27 cellular contexts compared by ENCODE assay signal in the genomic region with DNA sequence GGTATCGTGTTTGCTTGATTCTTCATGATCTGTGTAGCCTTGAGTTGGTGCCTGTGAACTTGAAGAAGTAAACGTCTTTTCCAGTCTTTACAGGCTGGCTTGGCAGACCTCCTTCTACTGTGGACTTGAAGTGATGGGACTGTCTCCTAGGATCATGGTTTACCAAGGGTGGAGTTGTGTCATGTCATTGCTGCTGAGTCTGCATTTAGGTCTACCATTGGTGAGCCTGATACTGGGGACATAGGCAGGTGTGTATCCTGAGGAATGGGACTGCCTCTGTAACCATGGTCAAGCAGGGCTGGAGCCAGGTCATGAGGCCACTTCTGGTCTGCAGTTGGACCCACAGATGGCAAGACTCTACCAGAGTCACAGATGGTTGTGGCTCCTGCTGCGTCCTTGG. TPM values are rescaled to one million over a fixed set of nuclear protein-coding genes. Genes with fewer than 3 reads are reported as not detected.
DNase-seq lines count a peak whose midpoint lies in the region; ATAC-seq, FAIRE-seq and TF ChIP-seq lines count a peak whose summit lies in the region.
"Had no signal": no experiment of that assay in that cellular context is flagged by ENCODE, and none has a peak within 500 bp of the region (broad histone marks: within the 10 kb centered on the region; RNA-seq: fewer than 3 reads in every experiment).

No MANE protein-coding gene starts in this region.

- TF ChIP-seq POLR2A in HepG2 (IDR thresholded peaks at IDR 0.05; ENCODE audit: insufficient read depth in 1 of 2, low read depth in 2 of 2, low read length in 2 of 2) (no peak), right lobe of liver (IDR thresholded peaks at IDR 0.05) (no peak), K562 (conservative IDR thresholded peaks at IDR 0.05) (no peak), H1 (IDR thresholded peaks at IDR 0.05; ENCODE audit: control extremely low read depth in 1 of 2, low read depth in 2 of 2, low read length in 2 of 2) (no peak)

- no peaks in the 10 kb centered on the region for H3K9me3 ChIP-seq in HepG2 (ENCODE audit: low read length)
- H3K9me3 ChIP-seq in right lobe of liver = no peaks in the 10 kb centered on the region
- no peaks in the 10 kb centered on the region for H3K9me3 ChIP-seq in K562 (replicated peaks; ENCODE audit: control insufficient read depth, insufficient read depth, low read depth, low read length)
- no peaks in the 10 kb centered on the region for H3K9me3 ChIP-seq in H1 (ENCODE audit: insufficient read depth in 2 of 2, low read depth in 1 of 2, low read length in 1 of 2)
- H3K9me3 ChIP-seq: BE2C had no signal

- no peaks in the 10 kb centered on the region for H3K79me1 ChIP-seq in H1 (ENCODE audit: low read depth, low read length)

- no peak overlapping the region for H3K4me3 Mint-ChIP-seq in natural killer cell treated with Interleukin-12 subunit alpha and Interleukin-12 subunit beta and Interleukin-15 and Interleukin-18, amount 100 ng/mL, for 72 hours
- H3K4me3 Mint-ChIP-seq: CD14-positive monocyte; CD4-positive, alpha-beta memory T cell; CD4-positive, CD25-positive, alpha-beta regulatory T cell; CD8-positive, alpha-beta memory T cell had no signal

- H4K8ac ChIP-seq in H1 (ENCODE audit: extremely low read depth, insufficient read depth, low read length) = no peak overlapping the region

- TF ChIP-seq EP300 in HepG2 (IDR thresholded peaks at IDR 0.05; ENCODE audit: low read depth in 2 of 2, low read length in 2 of 2) (no peak), HepG2 (CRISPR knock-in tag; IDR thresholded peaks at IDR 0.05; ENCODE audit: borderline replicate concordance) (no peak), K562 (IDR thresholded peaks at IDR 0.05; ENCODE audit: low read length) (no peak), H1 (IDR thresholded peaks at IDR 0.05; ENCODE audit: borderline replicate concordance in 1 of 2, low read depth in 2 of 2, low read length in 2 of 2) (no peak)

- CTCF ChIA-PET in HepG2 (lab: Yijun Ruan, JAX; ENCODE audit: low intra/inter-chr PET ratio, low total read pairs) = no interaction called here
- CTCF ChIA-PET in K562 (lab: Yijun Ruan, JAX; ENCODE audit: low intra/inter-chr PET ratio) = no interaction called here
- CTCF ChIA-PET in H1 (lab: Charles Lee; ENCODE audit: partially characterized antibody) = no interaction called here

- peak overlapping the region; percentile 29; the same call in 1 of the 2 replicates for H2BK12ac ChIP-seq in H1 (ENCODE audit: low read depth, low read length)

- H3K36me3 ChIP-seq in HepG2 (replicated peaks in 1 of 2; ENCODE audit: control insufficient read depth in 1 of 2, insufficient read depth in 2 of 2, low read length in 2 of 2) (no peaks in the 10 kb centered on the region), right lobe of liver (no peaks in the 10 kb centered on the region), K562 (ENCODE audit: control insufficient read depth, insufficient read depth, low read length) (no peaks in the 10 kb centered on the region), H1 (ENCODE audit: control insufficient read depth in 2 of 4, insufficient read depth in 4 of 4, low read length in 3 of 4) (no peaks in the 10 kb centered on the region)
- H3K36me3 ChIP-seq: BE2C had no signal

- intact Hi-C loops in HepG2 (cut with micrococcal nuclease; ENCODE audit: unreplicated experiment) = no loop called here
- intact Hi-C loops in right lobe of liver (cut with DNase I) = no loop called here
- intact Hi-C loops in K562 (cut with micrococcal nuclease) = no loop called here

- WGBS in HepG2 (ENCODE audit: low lambda C conversion rate) = 0% methylated on average over 2 of the region's 3 CpGs
- 62% methylated on average over 2 of the region's 3 CpGs for WGBS in right lobe of liver (ENCODE audit: insufficient coverage, low coverage, low lambda C conversion rate, missing lambda C conversion rate)
- 9% methylated on average over 3 of the region's 3 CpGs for WGBS in K562 (ENCODE audit: insufficient coverage, low coverage, missing lambda C conversion rate)
- 85% methylated on average over 3 of the region's 3 CpGs; no CpG with 5 or more reads in 1 of the 2 experiments for WGBS in H1 (ENCODE audit: extremely low coverage in 1 of 2, insufficient coverage in 1 of 2, insufficient read length in 1 of 2, insufficient replicate concordance in 2 of 2, low coverage in 1 of 2, low lambda C conversion rate in 2 of 2, missing lambda C conversion rate in 1 of 2), 2 experiments

- peaks cover 4% of the 10 kb centered on the region for H3K9me3 Mint-ChIP-seq in natural killer cell treated with Interleukin-12 subunit alpha and Interleukin-12 subunit beta and Interleukin-15 and Interleukin-18, amount 100 ng/mL, for 72 hours

- H4K91ac ChIP-seq in H1 (replicated peaks; ENCODE audit: insufficient read length, low read length) = no peak overlapping the region

- H3K4me2 ChIP-seq in HepG2 (ENCODE audit: low read depth, low read length) = no peak overlapping the region
- H3K4me2 ChIP-seq in K562 (ENCODE audit: insufficient read depth, low read length) = no peak overlapping the region
- H3K4me2 ChIP-seq in H1 (ENCODE audit: insufficient read depth in 1 of 2, low read depth in 2 of 2, low read length in 2 of 2) = no peak overlapping the region
- H3K4me2 ChIP-seq: BLaER1 had no signal

- no peak for FAIRE-seq in HepG2 (lab: Jason Lieb, UNC)
- FAIRE-seq in K562 (lab: Jason Lieb, UNC) = no peak
- no peak for FAIRE-seq in H1 (lab: Jason Lieb, UNC)
- FAIRE-seq: GM12878, GM12892, GM18507 had no signal

- H2BK5ac ChIP-seq in H1 (ENCODE audit: low read depth, low read length) = no peak overlapping the region

- no peak overlapping the region for H2AK5ac ChIP-seq in H1 (ENCODE audit: low read depth, low read length)

- H3K79me2 ChIP-seq in HepG2 (ENCODE audit: insufficient read depth, low read length) (no peaks in the 10 kb centered on the region), K562 (ENCODE audit: control insufficient read depth, insufficient read depth, low read length) (no peaks in the 10 kb centered on the region), H1 (ENCODE audit: control insufficient read depth in 1 of 2, insufficient read depth in 2 of 2, low read length in 2 of 2) (no peaks in the 10 kb centered on the region)

- H3K4me1 ChIP-seq in HepG2 (ENCODE audit: insufficient read depth, low read length) (no peaks in the 10 kb centered on the region), right lobe of liver (no peaks in the 10 kb centered on the region), K562 (replicated peaks in 1 of 2; ENCODE audit: control insufficient read depth in 2 of 2, insufficient read depth in 2 of 2, low read length in 2 of 2) (no peaks in the 10 kb centered on the region; a peak in 1 of 5 replicates), H1 (replicated peaks in 1 of 4; ENCODE audit: control insufficient read depth in 3 of 4, insufficient read depth in 4 of 4, low read length in 3 of 4) (no peaks in the 10 kb centered on the region)
- H3K4me1 ChIP-seq: BE2C had no signal

- H3K27ac Mint-ChIP-seq in natural killer cell treated with Interleukin-12 subunit alpha and Interleukin-12 subunit beta and Interleukin-15 and Interleukin-18, amount 100 ng/mL, for 72 hours = no peak overlapping the region
- H3K27ac Mint-ChIP-seq: CD14-positive monocyte; CD4-positive, alpha-beta memory T cell; CD4-positive, CD25-positive, alpha-beta regulatory T cell had no signal

- no peaks in the 10 kb centered on the region for H3K9me1 ChIP-seq in K562 (ENCODE audit: control insufficient read depth, insufficient read depth, low read length)

- no peak overlapping the region for H2BK20ac ChIP-seq in H1 (ENCODE audit: low read length)

- TF ChIP-seq CTCF in HepG2 (CRISPR knock-in tag; IDR thresholded peaks at IDR 0.05) = no peak
- no peak for TF ChIP-seq CTCF in right lobe of liver (IDR thresholded peaks at IDR 0.05)
- TF ChIP-seq CTCF in K562 (IDR thresholded peaks at IDR 0.05 in 2 of 3, conservative IDR thresholded peaks at IDR 0.05 in 1 of 3; ENCODE audit: insufficient read depth in 2 of 3, low read depth in 1 of 3, low read length in 3 of 3) = no peak
- TF ChIP-seq CTCF in H1 (IDR thresholded peaks at IDR 0.05; ENCODE audit: control extremely low read depth in 1 of 3, insufficient read depth in 1 of 3, low read depth in 1 of 3, low read length in 3 of 3) = no peak

- no peak overlapping the region for H3K18ac ChIP-seq in H1 (ENCODE audit: extremely low read depth, low read length)

- TF ChIP-seq RAD21 in HepG2 (CRISPR knock-in tag; IDR thresholded peaks at IDR 0.05) = no peak
- no peak for TF ChIP-seq RAD21 in K562 (CRISPR knock-in tag; conservative IDR thresholded peaks at IDR 0.05 in 1 of 2, IDR thresholded peaks at IDR 0.05 in 1 of 2)
- no peak for TF ChIP-seq RAD21 in H1 (IDR thresholded peaks at IDR 0.05 in 1 of 2, conservative IDR thresholded peaks at IDR 0.05 in 1 of 2; ENCODE audit: low read depth in 2 of 2, low read length in 2 of 2)

- H3K27me3 ChIP-seq in HepG2 (ENCODE audit: control insufficient read depth in 1 of 2, insufficient read depth in 2 of 2, low read length in 2 of 2) (no peaks in the 10 kb centered on the region), right lobe of liver (no peaks in the 10 kb centered on the region), K562 (ENCODE audit: control insufficient read depth in 2 of 2, insufficient read depth in 2 of 2, low read length in 2 of 2) (peaks cover 0 to 7% of the 10 kb centered on the region in 2 experiments; a peak in 3 of 5 replicates), H1 (replicated peaks in 1 of 4; ENCODE audit: control insufficient read depth in 3 of 4, extremely low read depth in 1 of 4, insufficient read depth in 3 of 4, low read length in 3 of 4) (no peaks in the 10 kb centered on the region)
- H3K27me3 ChIP-seq: BLaER1 had no signal

- H4K20me1 ChIP-seq in HepG2 (ENCODE audit: insufficient read depth, low read length) (no peaks in the 10 kb centered on the region), K562 (replicated peaks; ENCODE audit: control insufficient read depth, insufficient read depth, low read length) (no peaks in the 10 kb centered on the region), H1 (replicated peaks in 1 of 2; ENCODE audit: control insufficient read depth in 1 of 2, insufficient read depth in 2 of 2, low read length in 2 of 2) (no peaks in the 10 kb centered on the region)
- H4K20me1 ChIP-seq: BLaER1 had no signal

- H3K23ac ChIP-seq in H1 (ENCODE audit: insufficient read length) = no peak overlapping the region

- no peak overlapping the region for H2BK120ac ChIP-seq in H1 (replicated peaks; ENCODE audit: low read depth, low read length)

- no peak overlapping the region for H2AFZ ChIP-seq in HepG2 (ENCODE audit: low read length)
- H2AFZ ChIP-seq in K562 (ENCODE audit: low read depth, low read length) = no peak overlapping the region
- no peak overlapping the region for H2AFZ ChIP-seq in H1 (ENCODE audit: low read length)

- H3K9ac ChIP-seq in HepG2 (ENCODE audit: insufficient read depth, low read depth, low read length) = no peak overlapping the region
- H3K9ac ChIP-seq in K562 (ENCODE audit: insufficient read depth in 1 of 2, low read depth in 2 of 2, low read length in 2 of 2) = no peak overlapping the region
- no peak overlapping the region for H3K9ac ChIP-seq in H1 (replicated peaks in 1 of 4; ENCODE audit: extremely low read depth in 1 of 4, low read depth in 3 of 4, low read length in 3 of 4)
- H3K9ac ChIP-seq: BLaER1 had no signal

- H3K56ac ChIP-seq in H1 (replicated peaks; ENCODE audit: insufficient read length, low read depth, low read length) = no peak overlapping the region

- H3K4me1 Mint-ChIP-seq in natural killer cell treated with Interleukin-12 subunit alpha and Interleukin-12 subunit beta and Interleukin-15 and Interleukin-18, amount 100 ng/mL, for 72 hours (ENCODE audit: low read depth in 2 of 2) = no peaks in the 10 kb centered on the region
- H3K4me1 Mint-ChIP-seq: CD14-positive monocyte had no signal

- H3K23me2 ChIP-seq in H1 (ENCODE audit: low read depth, low read length) = no peaks in the 10 kb centered on the region

- no peak overlapping the region for H4K5ac ChIP-seq in H1 (ENCODE audit: insufficient read length, low read depth, low read length)

- H3K14ac ChIP-seq in H1 (ENCODE audit: insufficient read length) = no peak overlapping the region

- no peak overlapping the region for H3K4ac ChIP-seq in H1 (replicated peaks; ENCODE audit: insufficient read length, low read depth, low read length)

- H3K27me3 Mint-ChIP-seq in natural killer cell treated with Interleukin-12 subunit alpha and Interleukin-12 subunit beta and Interleukin-15 and Interleukin-18, amount 100 ng/mL, for 72 hours = peaks cover 10 to 32% of the 10 kb centered on the region in 2 donors

- H3K36me3 Mint-ChIP-seq in natural killer cell treated with Interleukin-12 subunit alpha and Interleukin-12 subunit beta and Interleukin-15 and Interleukin-18, amount 100 ng/mL, for 72 hours = peaks cover 10% of the 10 kb centered on the region
- H3K36me3 Mint-ChIP-seq: CD14-positive monocyte; CD4-positive, CD25-positive, alpha-beta regulatory T cell had no signal

- H2BK15ac ChIP-seq in H1 (ENCODE audit: low read length) = no peak overlapping the region

- POLR2A ChIA-PET in HepG2 (lab: Yijun Ruan, JAX) = no interaction called here
- POLR2A ChIA-PET in K562 (lab: Yijun Ruan, JAX) = no interaction called here
- POLR2A ChIA-PET in H1 (lab: Charles Lee; ENCODE audit: partially characterized antibody) = no interaction called here

- H3K27ac ChIP-seq in HepG2 (ENCODE audit: extremely low read length, insufficient read depth, low read length) = no peak overlapping the region
- no peak overlapping the region for H3K27ac ChIP-seq in right lobe of liver
- no peak overlapping the region for H3K27ac ChIP-seq in K562 (ENCODE audit: extremely low read depth, low read depth, low read length)
- no peak overlapping the region for H3K27ac ChIP-seq in H1 (ENCODE audit: low read depth, low read length)
- H3K27ac ChIP-seq: 22Rv1, BLaER1 had no signal

- ATAC-seq in HepG2 = no peak
- ATAC-seq in right lobe of liver = no peak
- no peak for ATAC-seq in K562
- no peak for ATAC-seq in GM19395 (IDR thresholded peaks at IDR 0.05; ENCODE audit: unreplicated experiment)
- no peak for ATAC-seq in natural killer cell treated with Interleukin-12 subunit alpha and Interleukin-12 subunit beta and Interleukin-15 and Interleukin-18, amount 100 ng/mL, for 72 hours
- ATAC-seq in HG02588 (IDR thresholded peaks at IDR 0.05; ENCODE audit: unreplicated experiment) = no peak
- ATAC-seq: GM12878 had no signal

- in situ Hi-C loops in HepG2 (cut with HindIII; ENCODE audit: extremely low pct_ligation_motif_present, low pct_unique_long_range_greater_than_20kb) = no loop called here
- in situ Hi-C loops in K562 (cut with MboI) = no loop called here

- H3K4me3 ChIP-seq in HepG2 (replicated peaks in 1 of 3; ENCODE audit: insufficient read depth in 1 of 3, low read depth in 2 of 3, low read length in 3 of 3) (no peak overlapping the region), right lobe of liver (no peak overlapping the region), K562 (no peak overlapping the region), H1 (ENCODE audit: extremely low read depth in 1 of 4, insufficient read depth in 2 of 4, low read depth in 3 of 4, low read length in 4 of 4) (no peak overlapping the region)
- H3K4me3 ChIP-seq: BLaER1, GM12878 had no signal

- no peak for DNase-seq in HepG2 (ENCODE audit: low spot score)
- DNase-seq in right lobe of liver = no peak
- no peak for DNase-seq in K562 (ENCODE audit: extremely low read depth in 1 of 4, low spot score in 3 of 4)
- DNase-seq in H1 (ENCODE audit: low read depth in 1 of 2, low spot score in 2 of 2) = no peak
- no peak for DNase-seq in natural killer cell treated with Interleukin-12 subunit alpha and Interleukin-12 subunit beta and Interleukin-15 and Interleukin-18, amount 100 ng/mL, for 72 hours (ENCODE audit: low spot score)
- DNase-seq: ACHN; BE2C; C1 segment of cervical spinal cord; CD4-positive, CD25-positive, alpha-beta regulatory T cell; CD8-positive, alpha-beta memory T cell; COR-L47; DMS 273 treated with DMSO at 0.1 percent for 48 hours; DMS153; DMS53; DMS79; DND-41; EL; GDM1 had no signal

- no TSS peak for BruUV-seq in HepG2 (replicated peaks; lab: Mats Ljungman, UMichigan)
- BruUV-seq in K562 (replicated peaks; lab: Mats Ljungman, UMichigan) = no TSS peak

RNA-seq across cellular contexts. Expression of a gene that starts 20.7 kb away (rescaled TPM):
- 38.1 and 50.0 TPM in 2 replicates for total RNA-seq in HepG2 (2016; rRNA removed; fragmentation: Illumina TruSeq; extraction: Trizol)
- total RNA-seq in HepG2 (2016; cell fraction: cytosol; rRNA removed; fragmentation: Illumina TruSeq; extraction: Trizol; ENCODE audit: low read depth) = 9.5 and 9.7 TPM in 2 replicates
- total RNA-seq in HepG2 (2016; cell fraction: insoluble cytoplasmic fraction; rRNA removed; fragmentation: Illumina TruSeq; extraction: Trizol) = 34.3 and 46.1 TPM in 2 replicates
- 9.0 and 11.0 TPM in 2 replicates for total RNA-seq in HepG2 (2016; cell fraction: membrane; rRNA removed; fragmentation: Illumina TruSeq; extraction: Trizol)
- total RNA-seq in HepG2 (2016; cell fraction: nucleus; rRNA removed; fragmentation: Illumina TruSeq; extraction: Trizol) = 71.8 and 85.6 TPM in 2 replicates
- 15.2 and 23.8 TPM in 2 replicates for polyA plus RNA-seq in HepG2 (2011; rRNA removed)
- polyA plus RNA-seq in HepG2 (2011; cell fraction: cytosol; rRNA removed) = 5.3 and 7.6 TPM in 2 replicates
- 20.0 and 20.9 TPM in 2 replicates for polyA plus RNA-seq in HepG2 (2011; cell fraction: nucleus; rRNA removed)
- polyA plus RNA-seq in HepG2 (2012) = 14.8 and 21.7 TPM in 2 replicates
- polyA plus RNA-seq in HepG2 (2016; cell fraction: cytosol; fragmentation: Illumina TruSeq; extraction: Trizol; ENCODE audit: low read depth) = 0.25 and 0.49 TPM in 2 replicates
- 13.4 and 14.7 TPM in 2 replicates for polyA plus RNA-seq in HepG2 (2016; cell fraction: insoluble cytoplasmic fraction; fragmentation: Illumina TruSeq; extraction: Trizol; ENCODE audit: low read depth)
- 1.1 and 1.3 TPM in 2 replicates for polyA plus RNA-seq in HepG2 (2016; cell fraction: membrane; fragmentation: Illumina TruSeq; extraction: Trizol; ENCODE audit: low read depth)
- 32.1 and 35.6 TPM in 2 replicates for polyA plus RNA-seq in HepG2 (2016; cell fraction: nucleus; fragmentation: Illumina TruSeq; extraction: Trizol; ENCODE audit: insufficient read depth, low read depth)
- polyA minus RNA-seq in HepG2 (2011; rRNA and poly(A)+ RNA removed; ENCODE audit: low replicate concordance) = 46.9 and 51.1 TPM in 2 replicates
- polyA minus RNA-seq in HepG2 (2011; cell fraction: cytosol; rRNA and poly(A)+ RNA removed) = 32.1 and 37.0 TPM in 2 replicates
- polyA minus RNA-seq in HepG2 (2011; cell fraction: nucleus; rRNA and poly(A)+ RNA removed) = 148 and 194 TPM in 2 replicates
- 10 to 100 TPM; 13.1 to 21.0 (median 19.2) TPM for total RNA-seq in right lobe of liver
- 78.5 and 335 TPM in 2 replicates for total RNA-seq in K562 (2011; cell fraction: chromatin; rRNA removed; ENCODE audit: low replicate concordance)
- 46.4 and 56.5 TPM in 2 replicates for total RNA-seq in K562 (2011; cell fraction: nucleolus; rRNA removed)
- total RNA-seq in K562 (2011; cell fraction: nucleoplasm; rRNA removed) = 94.4 and 121 TPM in 2 replicates
- 68.0 and 116 TPM in 2 replicates for total RNA-seq in K562 (2014; rRNA removed)
- total RNA-seq in K562 (2014; rRNA removed; fragmentation: Illumina TruSeq; extraction: Trizol) = 106 and 131 TPM in 2 replicates
- total RNA-seq in K562 (2015; rRNA removed; fragmentation: Illumina TruSeq; extraction: Trizol) = 118 and 119 TPM in 2 replicates
- total RNA-seq in K562 (2021) = 51.9 and 53.3 TPM in 2 replicates
- polyA plus RNA-seq in K562 (2011; rRNA removed) = 49.3 and 51.3 TPM in 2 replicates
- polyA plus RNA-seq in K562 (2011; cell fraction: cytosol; rRNA removed) = 11.0 and 12.7 TPM in 2 replicates
- polyA plus RNA-seq in K562 (2011; cell fraction: nucleus; rRNA removed) = 52.5 and 67.8 TPM in 2 replicates
- 29.0 and 33.0 TPM in 2 replicates for polyA plus RNA-seq in K562 (2012)
- polyA plus RNA-seq in K562 (2014; fragmentation: Illumina TruSeq; extraction: Trizol) = 83.8 and 109 TPM in 2 replicates
- 10 to 100 TPM; 26.4 to 42.3 TPM for polyA plus RNA-seq in K562 (2014; fragmentation: Nextera tagmentation; extraction: Ambion mirVana)
- 37.0 and 44.1 TPM in 2 replicates for polyA plus RNA-seq in K562 (2014; rRNA removed)
- 232 and 234 TPM in 2 replicates for polyA minus RNA-seq in K562 (2011; rRNA and poly(A)+ RNA removed)
- polyA minus RNA-seq in K562 (2011; cell fraction: cytosol; rRNA and poly(A)+ RNA removed) = 52.6 and 79.4 TPM in 2 replicates
- 96.9 and 176 TPM in 2 replicates for polyA minus RNA-seq in K562 (2011; cell fraction: nucleus; rRNA and poly(A)+ RNA removed)
- 81.5 and 82.7 TPM in 2 replicates for total RNA-seq in H1 (2021; fragmentation: NEBNext Ultra II Directional; extraction: Animal tissue kit (Norgen Biotek cat#: 25700))
- 10.2 and 14.7 TPM in 2 replicates for polyA plus RNA-seq in H1 (2011; rRNA removed)
- 23.7 TPM for polyA plus RNA-seq in H1 (2011; cell fraction: cytosol; rRNA removed)
- 26.0 TPM for polyA plus RNA-seq in H1 (2011; cell fraction: nucleus; rRNA removed)
- 53.3 to 57.3 TPM (median 56.2 TPM) in 4 replicates for polyA plus RNA-seq in H1 (2012, experiment 1 of 2)
- 2.5 TPM for polyA plus RNA-seq in H1 (2012, experiment 2 of 2)
- polyA plus RNA-seq in H1 (2013, experiment 1 of 2) = 229 TPM
- polyA plus RNA-seq in H1 (2013, experiment 2 of 2) = 227 TPM
- 63.1 and 108 TPM in 2 replicates for polyA minus RNA-seq in H1 (2011; rRNA and poly(A)+ RNA removed)
- polyA minus RNA-seq in H1 (2011; cell fraction: cytosol; rRNA and poly(A)+ RNA removed) = 65.2 TPM
- 140 TPM for polyA minus RNA-seq in H1 (2011; cell fraction: nucleus; rRNA and poly(A)+ RNA removed)
- 100 to 1,000 TPM; 112 to 131 TPM for total RNA-seq in natural killer cell treated with Interleukin-12 subunit alpha and Interleukin-12 subunit beta and Interleukin-15 and Interleukin-18, amount 100 ng/mL, for 72 hours
